ENCODE assay signal across 19 cellular contexts in genomic region chr10:31071232-31071999, GRCh38. TPM values are rescaled to one million over a fixed set of nuclear protein-coding genes. Genes with fewer than 3 reads are reported as not detected.
A peak's percentile ranks its signal among the peaks of the same experiment; 100 is the strongest.
DNase-seq lines count a peak whose midpoint lies in the region; ATAC-seq and TF ChIP-seq lines count a peak whose summit lies in the region.
"Had no signal": no experiment of that assay in that cellular context is flagged by ENCODE, and none has a peak within 500 bp of the region (broad histone marks: within the 10 kb centered on the region; RNA-seq: fewer than 3 reads in every experiment).

No MANE protein-coding gene starts in this region.

- intact Hi-C loops in PC-9 (cut with micrococcal nuclease; ENCODE audit: unreplicated experiment) (no loop called here), Caco-2 (cut with micrococcal nuclease; ENCODE audit: unreplicated experiment) (no loop called here)

- peak overlapping the region in 1 of 2 experiments; percentile 47 for H3K4ac ChIP-seq in mesenchymal stem cell (ENCODE audit: low read depth in 1 of 2, low read length in 2 of 2)

- H3K4me2 ChIP-seq in PC-9 = no peak overlapping the region
- no peak overlapping the region for H3K4me2 ChIP-seq in mesenchymal stem cell (ENCODE audit: low read length, poor library complexity, severe bottlenecking)
- H3K4me2 ChIP-seq: A549 had no signal

- no peak overlapping the region for H3K27ac Mint-ChIP-seq in Caco-2 (ENCODE audit: unreplicated experiment)
- H3K27ac Mint-ChIP-seq: T-helper 17 cell had no signal

- WGBS in mesenchymal stem cell = 69% methylated on average over 6 of the region's 6 CpGs

- TF ChIP-seq CTCF in AG10803 (conservative IDR thresholded peaks at IDR 0.05; ENCODE audit: low read length) = no peak
- no peak for TF ChIP-seq CTCF in PC-9 (conservative IDR thresholded peaks at IDR 0.05)
- TF ChIP-seq CTCF in Caco-2 (IDR thresholded peaks at IDR 0.05; ENCODE audit: insufficient read depth in 1 of 2, low read depth in 1 of 2, low read length in 1 of 2, severe bottlenecking in 1 of 2, unreplicated experiment in 1 of 2) = no peak

- no peaks in the 10 kb centered on the region for H3K27me3 ChIP-seq in PC-9 (ENCODE audit: insufficient read depth, low read depth)
- no peaks in the 10 kb centered on the region for H3K27me3 ChIP-seq in mesenchymal stem cell (ENCODE audit: control insufficient read depth in 1 of 2, insufficient read depth in 1 of 2, low read length in 2 of 2)
- no peaks in the 10 kb centered on the region for H3K27me3 ChIP-seq in Caco-2 (replicated peaks; ENCODE audit: control insufficient read depth, insufficient read depth, low read length)
- H3K27me3 ChIP-seq: esophagus squamous epithelium, upper lobe of left lung had no signal

- peak overlapping the region in 1 of 2 experiments; percentile 28 for H2BK12ac ChIP-seq in mesenchymal stem cell (ENCODE audit: low read length in 2 of 2)

- H3F3A ChIP-seq in PC-9 (ENCODE audit: insufficient read depth, low read depth) = peaks cover 3% of the 10 kb centered on the region; the same call in 1 of the 2 replicates

- no peaks in the 10 kb centered on the region for H3K4me1 Mint-ChIP-seq in Caco-2 (ENCODE audit: low read depth, unreplicated experiment)
- H3K4me1 Mint-ChIP-seq: T-helper 17 cell had no signal

- H3K27ac ChIP-seq in PC-9 (no peak overlapping the region), mesenchymal stem cell (ENCODE audit: low read length, poor library complexity, severe bottlenecking) (no peak overlapping the region)
- H3K27ac ChIP-seq: A549, esophagus squamous epithelium, upper lobe of left lung had no signal

- ATAC-seq in GM18502 (IDR thresholded peaks at IDR 0.05; ENCODE audit: poor library complexity, unreplicated experiment) = no peak
- ATAC-seq in HG03460 (IDR thresholded peaks at IDR 0.05; ENCODE audit: unreplicated experiment) = no peak
- ATAC-seq: A549, T-helper 17 cell had no signal

- H3K4me3 Mint-ChIP-seq in Caco-2 (ENCODE audit: unreplicated experiment) = no peak overlapping the region
- H3K4me3 Mint-ChIP-seq: T-helper 17 cell had no signal

- TSS peak; percentile 47 for BruUV-seq in PC-9 (replicated peaks; lab: Mats Ljungman, UMichigan)
- no TSS peak for BruUV-seq in Caco-2 (replicated peaks; lab: Mats Ljungman, UMichigan)

- POLR2A ChIA-PET in PC-9 (lab: Charles Lee; ENCODE audit: unreplicated experiment) = interaction anchor here (0.6 kb wide), 1 partner anchor 638 kb away, joined by 3 read pairs; no protein-coding TSS in a partner anchor
- POLR2A ChIA-PET in Caco-2 (lab: Charles Lee) = no interaction called here

- H3K9me3 ChIP-seq in PC-9 (ENCODE audit: insufficient read depth, low read depth) (no peaks in the 10 kb centered on the region), mesenchymal stem cell (ENCODE audit: control insufficient read depth, low read length) (no peaks in the 10 kb centered on the region), Caco-2 (no peaks in the 10 kb centered on the region)
- H3K9me3 ChIP-seq: A549, esophagus squamous epithelium, HAP-1, upper lobe of left lung had no signal

- no peaks in the 10 kb centered on the region for H4K20me1 ChIP-seq in PC-9 (ENCODE audit: insufficient read depth)

- H3K9me2 ChIP-seq in PC-9 (ENCODE audit: insufficient read depth) = no peaks in the 10 kb centered on the region

- no peak overlapping the region for H3K9ac ChIP-seq in mesenchymal stem cell (ENCODE audit: low read length)

- CTCF ChIA-PET in PC-9 (lab: Charles Lee) (no interaction called here), Caco-2 (lab: Charles Lee) (interaction anchor here (0.6 kb wide), 1 partner anchor 12 kb away, joined by 3 read pairs; no protein-coding TSS in a partner anchor)

- peaks cover 11% of the 10 kb centered on the region for H3K27me3 Mint-ChIP-seq in Caco-2 (ENCODE audit: insufficient read depth, unreplicated experiment)

- H3K4me3 ChIP-seq in AG10803 (ENCODE audit: low read length) (no peak overlapping the region), PC-9 (no peak overlapping the region), mesenchymal stem cell (ENCODE audit: insufficient read depth in 1 of 2, low read depth in 1 of 2, low read length in 2 of 2) (no peak overlapping the region), Caco-2 (ENCODE audit: low read depth, low read length) (no peak overlapping the region)
- H3K4me3 ChIP-seq: A549, esophagus squamous epithelium, HAP-1, upper lobe of left lung had no signal

- H3K4me1 ChIP-seq in PC-9 (replicated peaks; ENCODE audit: insufficient read depth) = peaks cover 30% of the 10 kb centered on the region
- peaks cover 4% of the 10 kb centered on the region for H3K4me1 ChIP-seq in mesenchymal stem cell (ENCODE audit: control insufficient read depth, insufficient read depth, low read depth, low read length)
- H3K4me1 ChIP-seq in Caco-2 = peaks cover 7% of the 10 kb centered on the region; the same call in 1 of the 2 replicates
- H3K4me1 ChIP-seq: A549, HAP-1 had no signal

- H3K9me3 Mint-ChIP-seq in Caco-2 (ENCODE audit: unreplicated experiment) = no peaks in the 10 kb centered on the region

- DNase-seq in AG10803 (ENCODE audit: low read depth) = peak; percentile 89
- DNase-seq in PC-9 = peak in 1 of 2 experiments; percentile 23
- DNase-seq in fibroblast of gingiva (ENCODE audit: low read depth) = peak; percentile 69
- DNase-seq in mesenchymal stem cell = peak; percentile 75
- no peak for DNase-seq in NCI-H2029 (lab: John Stamatoyannopoulos, UW)
- no peak for DNase-seq in Caco-2
- DNase-seq: activated CD4-positive, alpha-beta T cell treated with anti-CD3 and anti-CD28 coated beads, Interleukin-2, amount 50 U/mL, for 48 hours; activated effector memory CD4-positive, alpha-beta T cell treated with Interleukin-2 at 50 U/mL for 16 hours; cerebellar nuclear complex; esophagus squamous epithelium; kidney glomerular epithelial cell; NCI-H1105; NCI-H446; T-helper 17 cell; upper lobe of left lung had no signal

- no peaks in the 10 kb centered on the region for H3K79me1 ChIP-seq in mesenchymal stem cell (replicated peaks; ENCODE audit: low read length, poor library complexity, severe bottlenecking)

- peak overlapping the region in 1 of 2 experiments; percentile 41 for H3K18ac ChIP-seq in mesenchymal stem cell (ENCODE audit: low read depth in 1 of 2, low read length in 2 of 2)

- H2BK15ac ChIP-seq in mesenchymal stem cell (ENCODE audit: low read depth, poor library complexity, severe bottlenecking) = no peak overlapping the region

- no peaks in the 10 kb centered on the region for H3K36me3 Mint-ChIP-seq in Caco-2 (ENCODE audit: insufficient read depth, unreplicated experiment)

- H2AFZ ChIP-seq in PC-9 (no peak overlapping the region), mesenchymal stem cell (ENCODE audit: low read depth, low read length) (no peak overlapping the region)

- H4K91ac ChIP-seq in mesenchymal stem cell (ENCODE audit: low read length) = no peak overlapping the region

- no peaks in the 10 kb centered on the region for H3K36me3 ChIP-seq in PC-9 (ENCODE audit: low read depth)
- no peaks in the 10 kb centered on the region for H3K36me3 ChIP-seq in mesenchymal stem cell (ENCODE audit: control insufficient read depth in 1 of 2, insufficient read depth in 2 of 2, low read depth in 1 of 2, low read length in 2 of 2)
- H3K36me3 ChIP-seq in Caco-2 (ENCODE audit: control insufficient read depth, insufficient read depth, low read length) = no peaks in the 10 kb centered on the region
- H3K36me3 ChIP-seq: esophagus squamous epithelium, HAP-1, upper lobe of left lung had no signal

- H4K8ac ChIP-seq in mesenchymal stem cell (ENCODE audit: low read length) = no peak overlapping the region

- no peak overlapping the region for H3K23ac ChIP-seq in mesenchymal stem cell (ENCODE audit: low read length in 2 of 2)

- H3K79me2 ChIP-seq in PC-9 (ENCODE audit: low read depth) = no peaks in the 10 kb centered on the region

- H2BK120ac ChIP-seq in mesenchymal stem cell (ENCODE audit: low read depth, low read length) = no peak overlapping the region

- H3K14ac ChIP-seq in mesenchymal stem cell (ENCODE audit: low read length in 2 of 2) = no peak overlapping the region

- H2AK5ac ChIP-seq in mesenchymal stem cell (ENCODE audit: low read length, severe bottlenecking) = no peak overlapping the region

- H2BK5ac ChIP-seq in mesenchymal stem cell (ENCODE audit: low read depth, low read length, poor library complexity, severe bottlenecking) = no peak overlapping the region

RNA-seq across cellular contexts. Expression of gene ZNF438, which starts 39.8 kb away (rescaled TPM):
- 4.6 and 4.7 TPM in 2 replicates for total RNA-seq in PC-9 (2021)
- polyA plus RNA-seq in mesenchymal stem cell (2013, experiment 1 of 2) = 3.4 TPM
- 3.5 TPM for polyA plus RNA-seq in mesenchymal stem cell (2013, experiment 2 of 2)
- total RNA-seq in Caco-2 (2022) = 0.58 and 1.00 TPM in 2 replicates

Comparison
In these comparisons a context has a peak if more than half of its experiments do, and no peak if none do; other contexts are left out.
1. DNase-seq: peak in AG10803 (single experiment), fibroblast of gingiva (single experiment) and mesenchymal stem cell (single experiment); none in NCI-H2029 (single experiment) and Caco-2 (0 of 2).